ENCODE assay signal across 1 cellular context in genomic region chr19:38723606-38724379, GRCh38.
TF ChIP-seq lines count a peak whose summit lies in the region.

No MANE protein-coding gene starts in this region.

TF ChIP-seq in IMR-90, 13 proteins besides CTCF, POLR2A, EP300 and RAD21:
- TF ChIP-seq MAZ (IDR thresholded peaks at IDR 0.05; ENCODE audit: borderline replicate concordance, low read depth, low read length) = no peak
- TF ChIP-seq RFX5 (IDR thresholded peaks at IDR 0.05; ENCODE audit: low read depth, low read length) = no peak
- no peak for TF ChIP-seq FOS (IDR thresholded peaks at IDR 0.05; ENCODE audit: low read depth, low read length)
- TF ChIP-seq USF2 (IDR thresholded peaks at IDR 0.05; ENCODE audit: low read depth, low read length) = no peak
- no peak for TF ChIP-seq MAFK (IDR thresholded peaks at IDR 0.05; ENCODE audit: low read depth, low read length)
- TF ChIP-seq CHD1 (IDR thresholded peaks at IDR 0.05; ENCODE audit: low read depth, low read length) = no peak
- TF ChIP-seq BHLHE40 (IDR thresholded peaks at IDR 0.05; ENCODE audit: low read depth, low read length) = no peak
- TF ChIP-seq ELK1 (IDR thresholded peaks at IDR 0.05; ENCODE audit: borderline replicate concordance, low read depth, low read length) = no peak
- TF ChIP-seq SMC3 (IDR thresholded peaks at IDR 0.05; ENCODE audit: low read depth, low read length) = no peak
- TF ChIP-seq RCOR1 (IDR thresholded peaks at IDR 0.05; ENCODE audit: insufficient replicate concordance, low read length) = no peak
- TF ChIP-seq CEBPB (IDR thresholded peaks at IDR 0.05; ENCODE audit: low read depth, low read length) = no peak
- no peak for TF ChIP-seq NFE2L2 (IDR thresholded peaks at IDR 0.05; ENCODE audit: low read depth, low read length)
- no peak for TF ChIP-seq MXI1 (IDR thresholded peaks at IDR 0.05; ENCODE audit: borderline replicate concordance, low read depth, low read length)
